In the genomic region with DNA sequence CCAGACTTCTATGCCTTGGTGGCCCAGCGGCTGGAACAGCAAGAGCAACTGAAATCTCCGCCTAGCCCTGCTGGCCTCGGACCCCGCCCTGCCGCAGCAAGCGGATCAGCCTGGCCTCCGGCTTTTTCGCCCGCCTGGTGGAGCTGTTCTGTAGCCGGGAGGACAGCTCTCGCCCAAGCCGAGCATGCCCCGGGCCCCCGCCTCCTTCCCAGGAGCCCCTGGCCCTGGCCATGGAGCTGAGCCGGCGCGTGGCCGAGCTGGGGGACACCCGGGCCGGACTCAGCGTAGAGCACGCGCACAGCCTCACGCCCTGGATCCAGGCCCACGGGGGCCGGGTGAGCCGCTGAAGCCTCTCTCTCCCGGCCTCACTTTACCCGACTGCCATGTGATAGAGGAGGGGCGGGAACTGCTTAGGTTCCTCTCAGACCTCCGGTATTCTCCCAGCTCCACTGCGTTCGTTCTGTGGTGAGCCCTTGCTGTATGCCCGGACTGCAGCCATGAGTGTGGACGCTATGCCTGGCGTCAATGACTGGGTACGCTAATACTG, we compare ENCODE assay signal across 10 cellular contexts. TPM values are rescaled to one million over a fixed set of nuclear protein-coding genes. Genes with fewer than 3 reads are reported as not detected.
DNase-seq lines count a peak whose midpoint lies in the region; ATAC-seq, FAIRE-seq and TF ChIP-seq lines count a peak whose summit lies in the region.
"Had no signal": no experiment of that assay in that cellular context is flagged by ENCODE, and none has a peak within 500 bp of the region (broad histone marks: within the 10 kb centered on the region; RNA-seq: fewer than 3 reads in every experiment).

No MANE protein-coding gene starts in this region.

- H3K36me3 Mint-ChIP-seq in WTC11: no peaks in the 10 kb centered on the region

- no peaks in the 10 kb centered on the region for H3K9me3 ChIP-seq in sigmoid colon
- H3K9me3 ChIP-seq: BLaER1 had no signal

- TF ChIP-seq EP300 in sigmoid colon (IDR thresholded peaks at IDR 0.05): no peak

- H3K4me3 Mint-ChIP-seq in WTC11: peak overlapping the region; percentile 38; the same call in 1 of the 2 replicates
- H3K4me3 Mint-ChIP-seq: T-helper 1 cell treated with Interleukin-12 subunit alpha and Interleukin-12 subunit beta and Interleukin-4 antibody, amounts not matched to agents 30 μg/mL and 1 μg/mL, for 36 hours had no signal

- FAIRE-seq in D721Med (lab: Jason Lieb, UNC): no peak

- CTCF ChIA-PET in WTC11 (lab: Charles Lee): interaction anchor here (0.7 to 1.9 kb wide), 24 partner anchors 9 to 512 kb away, joined by 3 to 18 read pairs (median 4); a partner anchor contains a TSS

- ATAC-seq in WTC11 (peak; percentile 99), left ventricle myocardium superior (peak; percentile 94), HG03039 (IDR thresholded peaks at IDR 0.05; ENCODE audit: unreplicated experiment) (no peak)

- no peaks in the 10 kb centered on the region for H3K9me3 Mint-ChIP-seq in WTC11
- H3K9me3 Mint-ChIP-seq: T-helper 1 cell treated with Interleukin-12 subunit alpha and Interleukin-12 subunit beta and Interleukin-4 antibody, amounts not matched to agents 30 μg/mL and 1 μg/mL, for 36 hours had no signal

- 13 to 26% methylated on average over 37 of the region's 37 CpGs for WGBS in sigmoid colon, 2 donors

- TF ChIP-seq POLR2A in sigmoid colon (IDR thresholded peaks at IDR 0.05): no peak

- intact Hi-C loops in left ventricle myocardium superior (cut with micrococcal nuclease): no loop called here
- intact Hi-C loops in sigmoid colon (cut with DNase I): no loop called here

- H3K27ac ChIP-seq in sigmoid colon: no peak overlapping the region
- H3K27ac ChIP-seq: BLaER1 had no signal

- DNase-seq in NCI-H146 (lab: John Stamatoyannopoulos, UW): peak; percentile 55
- DNase-seq in NCI-H146 treated with DMSO at 0.1 percent for 48 hours (lab: John Stamatoyannopoulos, UW; ENCODE audit: unreplicated experiment): no peak
- DNase-seq in WTC11 (ENCODE audit: low spot score): peak; percentile 91
- DNase-seq in left ventricle myocardium superior: peak; percentile 74
- no peak for DNase-seq in sigmoid colon
- DNase-seq in D721Med (ENCODE audit: insufficient read length, low spot score): no peak
- no peak for DNase-seq in NCI-H526 treated with DMSO at 0.1 percent for 48 hours (lab: John Stamatoyannopoulos, UW)

- H3K36me3 ChIP-seq in sigmoid colon: no peaks in the 10 kb centered on the region
- H3K36me3 ChIP-seq: BLaER1 had no signal

- no peak for TF ChIP-seq CTCF in WTC11 (IDR thresholded peaks at IDR 0.05)
- TF ChIP-seq CTCF in sigmoid colon (IDR thresholded peaks at IDR 0.05): no peak
- no peak for TF ChIP-seq CTCF in D721Med (IDR thresholded peaks at IDR 0.05; ENCODE audit: insufficient read depth, missing control alignments)

- no peaks in the 10 kb centered on the region for H3K4me1 Mint-ChIP-seq in WTC11

- peaks cover 0 to 27% (median 0%) of the 10 kb centered on the region in 3 donors for H3K27me3 ChIP-seq in sigmoid colon
- H3K27me3 ChIP-seq: BLaER1 had no signal

- POLR2A ChIA-PET in WTC11 (lab: Charles Lee): no interaction called here

- no peaks in the 10 kb centered on the region; the same call in 1 of the 2 replicates for H3K27me3 Mint-ChIP-seq in WTC11 (ENCODE audit: low read depth)

- peak overlapping the region in 3 of 4 donors; percentile 22 to 40 (median 39) for H3K4me3 ChIP-seq in sigmoid colon
- H3K4me3 ChIP-seq: BLaER1 had no signal

- peaks cover 0 to 8% (median 4%) of the 10 kb centered on the region in 4 donors for H3K4me1 ChIP-seq in sigmoid colon
- H3K4me1 ChIP-seq: BLaER1 had no signal

- no peak overlapping the region for H3K27ac Mint-ChIP-seq in WTC11
- H3K27ac Mint-ChIP-seq: T-helper 1 cell treated with Interleukin-12 subunit alpha and Interleukin-12 subunit beta and Interleukin-4 antibody, amounts not matched to agents 30 μg/mL and 1 μg/mL, for 36 hours had no signal

TF ChIP-seq in WTC11, 78 proteins besides CTCF, POLR2A, EP300 and RAD21 (continues in another document):
- TF ChIP-seq, protein P1, sequence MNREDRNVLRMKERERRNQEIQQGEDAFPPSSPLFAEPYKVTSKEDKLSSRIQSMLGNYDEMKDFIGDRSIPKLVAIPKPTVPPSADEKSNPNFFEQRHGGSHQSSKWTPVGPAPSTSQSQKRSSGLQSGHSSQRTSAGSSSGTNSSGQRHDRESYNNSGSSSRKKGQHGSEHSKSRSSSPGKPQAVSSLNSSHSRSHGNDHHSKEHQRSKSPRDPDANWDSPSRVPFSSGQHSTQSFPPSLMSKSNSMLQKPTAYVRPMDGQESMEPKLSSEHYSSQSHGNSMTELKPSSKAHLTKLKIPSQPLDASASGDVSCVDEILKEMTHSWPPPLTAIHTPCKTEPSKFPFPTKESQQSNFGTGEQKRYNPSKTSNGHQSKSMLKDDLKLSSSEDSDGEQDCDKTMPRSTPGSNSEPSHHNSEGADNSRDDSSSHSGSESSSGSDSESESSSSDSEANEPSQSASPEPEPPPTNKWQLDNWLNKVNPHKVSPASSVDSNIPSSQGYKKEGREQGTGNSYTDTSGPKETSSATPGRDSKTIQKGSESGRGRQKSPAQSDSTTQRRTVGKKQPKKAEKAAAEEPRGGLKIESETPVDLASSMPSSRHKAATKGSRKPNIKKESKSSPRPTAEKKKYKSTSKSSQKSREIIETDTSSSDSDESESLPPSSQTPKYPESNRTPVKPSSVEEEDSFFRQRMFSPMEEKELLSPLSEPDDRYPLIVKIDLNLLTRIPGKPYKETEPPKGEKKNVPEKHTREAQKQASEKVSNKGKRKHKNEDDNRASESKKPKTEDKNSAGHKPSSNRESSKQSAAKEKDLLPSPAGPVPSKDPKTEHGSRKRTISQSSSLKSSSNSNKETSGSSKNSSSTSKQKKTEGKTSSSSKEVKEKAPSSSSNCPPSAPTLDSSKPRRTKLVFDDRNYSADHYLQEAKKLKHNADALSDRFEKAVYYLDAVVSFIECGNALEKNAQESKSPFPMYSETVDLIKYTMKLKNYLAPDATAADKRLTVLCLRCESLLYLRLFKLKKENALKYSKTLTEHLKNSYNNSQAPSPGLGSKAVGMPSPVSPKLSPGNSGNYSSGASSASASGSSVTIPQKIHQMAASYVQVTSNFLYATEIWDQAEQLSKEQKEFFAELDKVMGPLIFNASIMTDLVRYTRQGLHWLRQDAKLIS (CRISPR knock-in tag; IDR thresholded peaks at IDR 0.05; ENCODE audit: borderline replicate concordance): 0 out of 2 replicates have a peak, but pooled peaks have one; percentile 35
- TF ChIP-seq, protein P2, sequence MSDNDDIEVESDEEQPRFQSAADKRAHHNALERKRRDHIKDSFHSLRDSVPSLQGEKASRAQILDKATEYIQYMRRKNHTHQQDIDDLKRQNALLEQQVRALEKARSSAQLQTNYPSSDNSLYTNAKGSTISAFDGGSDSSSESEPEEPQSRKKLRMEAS (CRISPR knock-in tag; IDR thresholded peaks at IDR 0.05): peak; percentile 95
- TF ChIP-seq, protein P3, sequence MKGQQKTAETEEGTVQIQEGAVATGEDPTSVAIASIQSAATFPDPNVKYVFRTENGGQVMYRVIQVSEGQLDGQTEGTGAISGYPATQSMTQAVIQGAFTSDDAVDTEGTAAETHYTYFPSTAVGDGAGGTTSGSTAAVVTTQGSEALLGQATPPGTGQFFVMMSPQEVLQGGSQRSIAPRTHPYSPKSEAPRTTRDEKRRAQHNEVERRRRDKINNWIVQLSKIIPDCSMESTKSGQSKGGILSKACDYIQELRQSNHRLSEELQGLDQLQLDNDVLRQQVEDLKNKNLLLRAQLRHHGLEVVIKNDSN (CRISPR knock-in tag; IDR thresholded peaks at IDR 0.05): no peak; the same call in 1 of the 2 replicates
- TF ChIP-seq, protein P4, sequence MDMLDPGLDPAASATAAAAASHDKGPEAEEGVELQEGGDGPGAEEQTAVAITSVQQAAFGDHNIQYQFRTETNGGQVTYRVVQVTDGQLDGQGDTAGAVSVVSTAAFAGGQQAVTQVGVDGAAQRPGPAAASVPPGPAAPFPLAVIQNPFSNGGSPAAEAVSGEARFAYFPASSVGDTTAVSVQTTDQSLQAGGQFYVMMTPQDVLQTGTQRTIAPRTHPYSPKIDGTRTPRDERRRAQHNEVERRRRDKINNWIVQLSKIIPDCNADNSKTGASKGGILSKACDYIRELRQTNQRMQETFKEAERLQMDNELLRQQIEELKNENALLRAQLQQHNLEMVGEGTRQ (CRISPR knock-in tag; IDR thresholded peaks at IDR 0.05): peak; percentile 9; the same call in 1 of the 2 replicates
- TF ChIP-seq CREM (CRISPR knock-in tag; IDR thresholded peaks at IDR 0.05) (peak; percentile 42; the same call in 1 of the 2 replicates), CBFB (CRISPR knock-in tag; IDR thresholded peaks at IDR 0.05; ENCODE audit: low read depth) (0 out of 2 replicates have a peak, but pooled peaks have one; percentile 42), ZNF232 (CRISPR knock-in tag; IDR thresholded peaks at IDR 0.05) (no peak), NR2C2 (CRISPR knock-in tag; IDR thresholded peaks at IDR 0.05) (no peak), ETV6 (CRISPR knock-in tag; IDR thresholded peaks at IDR 0.05) (peak; percentile 52)

RNA-seq across cellular contexts. Expression of a gene that starts 24.1 kb away (rescaled TPM):
- 127 to 162 TPM (median 135 TPM) in 3 replicates for total RNA-seq in WTC11 (2021)
- total RNA-seq in left ventricle myocardium superior: 58.8 TPM
- total RNA-seq in sigmoid colon: 10 to 100 TPM; 61.8 to 86.9 (median 69.3) TPM
- polyA plus RNA-seq in sigmoid colon: 10 to 100 TPM; 72.7 to 85.3 (median 82.2) TPM

Comparison
In these comparisons a context has a peak if more than half of its experiments do, and no peak if none do; other contexts are left out.
1. DNase-seq: peak in NCI-H146 (single experiment), WTC11 (single experiment) and left ventricle myocardium superior (single experiment); none in NCI-H146 treated with DMSO at 0.1 percent for 48 hours (single experiment), sigmoid colon (single experiment), D721Med (single experiment) and NCI-H526 treated with DMSO at 0.1 percent for 48 hours (single experiment).